1 cellular context compared by ENCODE assay signal in genomic region chr1:26284597-26285351, GRCh38.
TF ChIP-seq lines count a peak whose summit lies in the region.

No MANE protein-coding gene starts in this region.

TF ChIP-seq in HCT116, 20 proteins besides CTCF, POLR2A, EP300 and RAD21:
- no peak for TF ChIP-seq ZNF274 (IDR thresholded peaks at IDR 0.05; ENCODE audit: low read depth, low read length)
- no peak for TF ChIP-seq EZH2phosphoT487 (IDR thresholded peaks at IDR 0.05; ENCODE audit: borderline replicate concordance)
- TF ChIP-seq POLR2AphosphoS5 (IDR thresholded peaks at IDR 0.05; ENCODE audit: low read depth, low read length) = peak; percentile 71
- no peak for TF ChIP-seq ATF3 (IDR thresholded peaks at IDR 0.05)
- no peak for TF ChIP-seq JUND (IDR thresholded peaks at IDR 0.05)
- TF ChIP-seq CEBPB (IDR thresholded peaks at IDR 0.05; ENCODE audit: low read depth) = no peak
